ENCODE assay signal across 24 cellular contexts in the genomic region with DNA sequence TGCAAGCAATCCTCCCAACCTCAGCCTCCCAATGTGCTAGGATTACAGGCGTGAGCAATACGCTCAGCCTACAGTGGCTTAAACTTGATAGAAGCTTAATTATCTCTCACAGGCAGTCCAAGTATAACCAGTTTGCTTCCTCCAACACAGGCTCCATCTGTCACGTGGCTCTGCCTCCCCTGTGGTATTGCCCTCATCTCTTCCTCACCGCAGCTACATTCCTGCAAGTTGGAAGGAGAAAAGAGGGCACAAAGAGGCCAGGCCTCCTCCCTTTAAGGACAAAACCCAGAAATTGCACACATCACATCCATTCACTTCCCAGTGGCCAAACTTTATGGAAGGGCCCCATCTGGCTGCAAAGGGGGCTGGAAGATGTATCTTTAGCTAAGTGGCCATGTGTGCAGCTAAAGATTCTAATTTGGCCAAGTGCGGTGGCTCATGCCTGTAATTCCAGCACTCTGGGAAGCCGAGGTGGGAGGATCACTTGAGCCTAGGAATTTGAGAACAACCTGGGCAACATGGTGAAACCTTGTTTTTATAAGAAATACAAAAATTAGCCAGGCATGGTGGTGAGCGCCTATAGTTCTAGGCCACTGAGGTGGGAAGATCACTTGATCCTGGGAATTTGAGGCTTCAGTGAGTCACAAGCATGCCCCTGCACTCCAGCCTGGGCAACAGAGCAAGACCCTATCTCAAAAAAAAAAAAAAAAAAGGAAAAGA. TPM values are rescaled to one million over a fixed set of nuclear protein-coding genes. Genes with fewer than 3 reads are reported as not detected.
DNase-seq lines count a peak whose midpoint lies in the region; FAIRE-seq and TF ChIP-seq lines count a peak whose summit lies in the region.
"Had no signal": no experiment of that assay in that cellular context is flagged by ENCODE, and none has a peak within 500 bp of the region (broad histone marks: within the 10 kb centered on the region; RNA-seq: fewer than 3 reads in every experiment).

No MANE protein-coding gene starts in this region.

- no peak overlapping the region for H3K4me2 ChIP-seq in astrocyte (ENCODE audit: low read length)
- no peak overlapping the region for H3K4me2 ChIP-seq in osteoblast (ENCODE audit: insufficient read depth, low read length)

- TF ChIP-seq CTCF in astrocyte (IDR thresholded peaks at IDR 0.05; ENCODE audit: insufficient read depth, low read depth, low read length) (no peak), osteoblast (IDR thresholded peaks at IDR 0.05; ENCODE audit: extremely low read depth, low read depth, low read length) (no peak)

- H3K4me1 ChIP-seq in astrocyte (ENCODE audit: insufficient read depth, low read length) (peaks cover 12% of the 10 kb centered on the region), osteoblast (ENCODE audit: insufficient read depth, low read length) (peaks cover 15% of the 10 kb centered on the region)
- H3K4me1 ChIP-seq: Caco-2 had no signal

- peaks cover 15% of the 10 kb centered on the region for H3K27me3 Mint-ChIP-seq in astrocyte (ENCODE audit: low read depth, unreplicated experiment)

- H3K4me3 ChIP-seq in astrocyte (ENCODE audit: insufficient read depth, low read depth, low read length) (no peak overlapping the region), osteoblast (ENCODE audit: insufficient read depth, low read length) (no peak overlapping the region)
- H3K4me3 ChIP-seq: esophagus squamous epithelium, GM12878, Peyer's patch had no signal

- H3K27me3 ChIP-seq in astrocyte (ENCODE audit: insufficient read depth, low read length) (peaks cover 2% of the 10 kb centered on the region), osteoblast (ENCODE audit: insufficient read depth, low read length) (peaks cover 11% of the 10 kb centered on the region)

- H4K20me1 ChIP-seq in astrocyte (ENCODE audit: insufficient read depth, low read length) (peaks cover 13% of the 10 kb centered on the region), osteoblast (ENCODE audit: insufficient read depth, low read length) (peaks cover 6% of the 10 kb centered on the region)

- H2AFZ ChIP-seq in astrocyte (ENCODE audit: low read depth, low read length) = no peak overlapping the region
- H2AFZ ChIP-seq in osteoblast (ENCODE audit: low read length) = no peak overlapping the region

- in situ Hi-C loops in Caki2 (cut with HindIII; ENCODE audit: low pct_unique_long_range_greater_than_20kb, low sequenced_read_pairs) = no loop called here

- H3K79me2 ChIP-seq in astrocyte (ENCODE audit: insufficient read depth, low read length) (peaks cover 16% of the 10 kb centered on the region), osteoblast (ENCODE audit: insufficient read depth, low read length) (peaks cover 20% of the 10 kb centered on the region)

- no peaks in the 10 kb centered on the region for H3K9me3 ChIP-seq in astrocyte (ENCODE audit: insufficient read depth, low read depth, low read length)
- H3K9me3 ChIP-seq in osteoblast (ENCODE audit: low read depth, low read length) = peaks cover 2% of the 10 kb centered on the region
- H3K9me3 ChIP-seq: esophagus squamous epithelium, Peyer's patch had no signal

- H3K9ac ChIP-seq in astrocyte (ENCODE audit: low read length) = no peak overlapping the region

- no peak for TF ChIP-seq RAD21 in Ishikawa (IDR thresholded peaks at IDR 0.05; ENCODE audit: low read depth)

- no peak overlapping the region for H3K27ac Mint-ChIP-seq in astrocyte (ENCODE audit: unreplicated experiment)
- H3K27ac Mint-ChIP-seq: activated CD8-positive, alpha-beta T cell treated with anti-CD3 and anti-CD28 coated beads for 36 hours; activated naive CD8-positive, alpha-beta T cell treated with anti-CD3 and anti-CD28 coated beads, Interleukin-2, amount 10 ng/mL, durations not matched to agents 7 days and 5 days; activated T-cell treated with anti-CD3 and anti-CD28 coated beads, Interleukin-2, amount 50 U/mL, for 72 hours had no signal

- peaks cover 2% of the 10 kb centered on the region for H3K9me3 Mint-ChIP-seq in astrocyte (ENCODE audit: unreplicated experiment)
- H3K9me3 Mint-ChIP-seq: activated naive CD8-positive, alpha-beta T cell treated with anti-CD3 and anti-CD28 coated beads, Interleukin-2, amount 10 ng/mL, durations not matched to agents 7 days and 5 days had no signal

- peaks cover 10% of the 10 kb centered on the region for H3K4me1 Mint-ChIP-seq in astrocyte (ENCODE audit: low read depth, unreplicated experiment)

- no peak overlapping the region for H3K4me3 Mint-ChIP-seq in astrocyte (ENCODE audit: unreplicated experiment)
- H3K4me3 Mint-ChIP-seq: activated CD8-positive, alpha-beta T cell treated with anti-CD3 and anti-CD28 coated beads for 36 hours; activated naive CD8-positive, alpha-beta T cell treated with anti-CD3 and anti-CD28 coated beads, Interleukin-2, amount 10 ng/mL, durations not matched to agents 7 days and 5 days; activated T-cell treated with anti-CD3 and anti-CD28 coated beads, Interleukin-2, amount 50 U/mL, for 72 hours had no signal

- H3K36me3 Mint-ChIP-seq in astrocyte (ENCODE audit: low read depth, unreplicated experiment) = peaks cover 2% of the 10 kb centered on the region

- no peak overlapping the region for H3K27ac ChIP-seq in astrocyte (ENCODE audit: low read depth, low read length)
- no peak overlapping the region for H3K27ac ChIP-seq in osteoblast (ENCODE audit: low read depth, low read length)
- H3K27ac ChIP-seq: esophagus squamous epithelium, Peyer's patch had no signal

- TF ChIP-seq EP300 in Ishikawa (IDR thresholded peaks at IDR 0.05; ENCODE audit: borderline replicate concordance) = no peak

- DNase-seq in Caki2 (ENCODE audit: low read depth) (peak; percentile 44), astrocyte (ENCODE audit: low read depth) (peak; percentile 10), osteoblast (ENCODE audit: insufficient read length, low spot score, missing footprints) (peak; percentile 75), pons (ENCODE audit: low spot score) (no peak), NCI-H1048 (lab: John Stamatoyannopoulos, UW) (no peak), NCI-H1092 treated with DMSO at 0.1 percent for 48 hours (lab: John Stamatoyannopoulos, UW) (no peak), cerebellar nuclear complex (lab: John Stamatoyannopoulos, UW) (no peak)
- DNase-seq: activated CD8-positive, alpha-beta T cell treated with anti-CD3 and anti-CD28 coated beads for 36 hours; activated naive CD8-positive, alpha-beta T cell treated with anti-CD3 and anti-CD28 coated beads, Interleukin-2, amount 10 ng/mL, durations not matched to agents 7 days and 5 days; activated T-cell treated with anti-CD3 and anti-CD28 coated beads, Interleukin-2, amount 50 U/mL, for 72 hours; Caco-2; esophagus squamous epithelium; mesenchymal stem cell; NCI-H2081 treated with DMSO at 0.1 percent for 48 hours; NCI-H774; Peyer's patch; right cardiac atrium; stimulated activated CD4-positive, alpha-beta T cell treated with anti-CD3 and anti-CD28 coated beads, Interleukin-1b, Interleukin-23, amount 100 ng/mL, for 48 hours; SW 1271 had no signal

- H3K36me3 ChIP-seq in astrocyte (ENCODE audit: insufficient read depth, low read length) (no peaks in the 10 kb centered on the region), osteoblast (ENCODE audit: insufficient read depth, low read length) (no peaks in the 10 kb centered on the region)
- H3K36me3 ChIP-seq: Peyer's patch had no signal

- FAIRE-seq in astrocyte (lab: Jason Lieb, UNC) = no peak
- FAIRE-seq: bronchial epithelial cell, G401.6, GM12878, islet of Langerhans had no signal

TF ChIP-seq in Ishikawa, 13 proteins besides CTCF, POLR2A, EP300 and RAD21:
- TF ChIP-seq, protein P1, sequence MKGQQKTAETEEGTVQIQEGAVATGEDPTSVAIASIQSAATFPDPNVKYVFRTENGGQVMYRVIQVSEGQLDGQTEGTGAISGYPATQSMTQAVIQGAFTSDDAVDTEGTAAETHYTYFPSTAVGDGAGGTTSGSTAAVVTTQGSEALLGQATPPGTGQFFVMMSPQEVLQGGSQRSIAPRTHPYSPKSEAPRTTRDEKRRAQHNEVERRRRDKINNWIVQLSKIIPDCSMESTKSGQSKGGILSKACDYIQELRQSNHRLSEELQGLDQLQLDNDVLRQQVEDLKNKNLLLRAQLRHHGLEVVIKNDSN (IDR thresholded peaks at IDR 0.05) = 0 out of 2 replicates have a peak, but pooled peaks have one; percentile 17
- TF ChIP-seq, protein P2, sequence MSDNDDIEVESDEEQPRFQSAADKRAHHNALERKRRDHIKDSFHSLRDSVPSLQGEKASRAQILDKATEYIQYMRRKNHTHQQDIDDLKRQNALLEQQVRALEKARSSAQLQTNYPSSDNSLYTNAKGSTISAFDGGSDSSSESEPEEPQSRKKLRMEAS (IDR thresholded peaks at IDR 0.05) = no peak

RNA-seq across cellular contexts. Expression of a gene that starts 3.1 kb away (rescaled TPM):
- total RNA-seq in Caki2 (2014; rRNA removed; shearing (Covaris generic); ENCODE audit: low replicate concordance) = 54.3 and 64.8 TPM in 2 replicates
- total RNA-seq in astrocyte (8.8 and 10.9 TPM in 2 replicates), osteoblast (15.3 and 21.0 TPM in 2 replicates)

RNA-seq across cellular contexts. Expression of a gene that starts 16.7 kb away (rescaled TPM):
- total RNA-seq in Caki2 (2014; rRNA removed; shearing (Covaris generic); ENCODE audit: low replicate concordance) = 1.4 TPM in 1 of 2 replicates, not detected in the other
- 0.53 and 1.1 TPM in 2 replicates for total RNA-seq in astrocyte
- total RNA-seq in osteoblast = under 0.01 TPM in 1 of 2 replicates, not detected in the other

RNA-seq across cellular contexts. Expression of a gene that starts 22.1 kb away (rescaled TPM):
- total RNA-seq in Caki2 (2014; rRNA removed; shearing (Covaris generic); ENCODE audit: low replicate concordance) = 41.7 and 47.3 TPM in 2 replicates
- total RNA-seq in astrocyte (25.9 and 27.3 TPM in 2 replicates), osteoblast (8.3 and 12.3 TPM in 2 replicates)

RNA-seq across cellular contexts. Expression of a gene that starts 40.8 kb away (rescaled TPM):
- 1.1 and 2.3 TPM in 2 replicates for total RNA-seq in Caki2 (2014; rRNA removed; shearing (Covaris generic); ENCODE audit: low replicate concordance)
- total RNA-seq in astrocyte (55.4 and 57.4 TPM in 2 replicates), osteoblast (13.4 and 21.2 TPM in 2 replicates)

RNA-seq across cellular contexts. Expression of a gene that starts 55.7 kb away (rescaled TPM):
- total RNA-seq in Caki2 (2014; rRNA removed; shearing (Covaris generic); ENCODE audit: low replicate concordance) = 4.4 and 9.7 TPM in 2 replicates
- total RNA-seq in astrocyte = 15.1 and 15.3 TPM in 2 replicates
- 4.4 and 6.9 TPM in 2 replicates for total RNA-seq in osteoblast

Comparison
In these comparisons a context has a peak if more than half of its experiments do, and no peak if none do; other contexts are left out.
1. DNase-seq: peak in Caki2 (single experiment), astrocyte (single experiment) and osteoblast (single experiment); none in pons (single experiment), NCI-H1048 (single experiment), NCI-H1092 treated with DMSO at 0.1 percent for 48 hours (single experiment) and cerebellar nuclear complex (0 of 2).